ENCODE assay signal across 1 cellular context in genomic region chr16:69881141-69881540, GRCh38.
TF ChIP-seq lines count a peak whose summit lies in the region.

No MANE protein-coding gene starts in this region.

TF ChIP-seq in IMR-90, 13 proteins besides CTCF, POLR2A, EP300 and RAD21 (continued from another document):
- TF ChIP-seq RCOR1 (IDR thresholded peaks at IDR 0.05; ENCODE audit: insufficient replicate concordance, low read length) (no peak), CEBPB (IDR thresholded peaks at IDR 0.05; ENCODE audit: low read depth, low read length) (no peak), CHD1 (IDR thresholded peaks at IDR 0.05; ENCODE audit: low read depth, low read length) (no peak), MAZ (IDR thresholded peaks at IDR 0.05; ENCODE audit: borderline replicate concordance, low read depth, low read length) (no peak), RFX5 (IDR thresholded peaks at IDR 0.05; ENCODE audit: low read depth, low read length) (no peak), MXI1 (IDR thresholded peaks at IDR 0.05; ENCODE audit: borderline replicate concordance, low read depth, low read length) (no peak), MAFK (IDR thresholded peaks at IDR 0.05; ENCODE audit: low read depth, low read length) (no peak), BHLHE40 (IDR thresholded peaks at IDR 0.05; ENCODE audit: low read depth, low read length) (no peak)
